24 cellular contexts compared by ENCODE assay signal in genomic region chr12:106511365-106511764, GRCh38.
A peak's percentile ranks its signal among the peaks of the same experiment; 100 is the strongest.
DNase-seq lines count a peak whose midpoint lies in the region; ATAC-seq and TF ChIP-seq lines count a peak whose summit lies in the region.
"Had no signal": no experiment of that assay in that cellular context is flagged by ENCODE, and none has a peak within 500 bp of the region (broad histone marks: within the 10 kb centered on the region; RNA-seq: fewer than 3 reads in every experiment).

No MANE protein-coding gene starts in this region.

- DNase-seq in left cardiac atrium (no peak), cardiac septum (ENCODE audit: low spot score) (no peak), natural killer cell (no peak), upper lobe of right lung (no peak), GM20000 (ENCODE audit: low spot score) (no peak)
- DNase-seq in natural killer cell treated with Interleukin-12 subunit alpha and Interleukin-12 subunit beta and Interleukin-15 and Interleukin-18, amount 100 ng/mL, for 72 hours (ENCODE audit: low spot score), result no peak
- DNase-seq: 8988T; ACHN; AML-193; BE2C; CD4-positive, alpha-beta T cell; CD8-positive, alpha-beta memory T cell; DMS 273 treated with DMSO at 0.1 percent for 48 hours; DMS79; EL; GDM1; GM23248; H7; HCEC 1CT had no signal

- no peak overlapping the region for H3K27ac Mint-ChIP-seq in natural killer cell treated with Interleukin-12 subunit alpha and Interleukin-12 subunit beta and Interleukin-15 and Interleukin-18, amount 100 ng/mL, for 72 hours
- H3K27ac Mint-ChIP-seq in natural killer cell, result no peak overlapping the region
- H3K27ac Mint-ChIP-seq: CD14-positive monocyte; CD4-positive, alpha-beta T cell had no signal

- TF ChIP-seq CTCF in natural killer cell (IDR thresholded peaks at IDR 0.05), result no peak
- TF ChIP-seq CTCF in upper lobe of right lung (IDR thresholded peaks at IDR 0.05), result no peak
- no peak for TF ChIP-seq CTCF in GM20000 (IDR thresholded peaks at IDR 0.05; ENCODE audit: extremely low read depth, missing control alignments)

- peaks cover 36% of the 10 kb centered on the region for H3K36me3 ChIP-seq in upper lobe of right lung
- H3K36me3 ChIP-seq: BE2C had no signal

- H3K4me3 ChIP-seq in upper lobe of right lung, result no peak overlapping the region
- H3K4me3 ChIP-seq: A549; BLaER1 treated with 17β-estradiol and CSF1 and Interleukin-3, amounts not matched to agents 10 nM and 100 nM; GM12878; GM23248 had no signal

- ATAC-seq in left cardiac atrium (peak; percentile 49 to 61), natural killer cell (no peak), upper lobe of right lung (peak; percentile 43), GM18502 (IDR thresholded peaks at IDR 0.05; ENCODE audit: poor library complexity, unreplicated experiment) (no peak)
- ATAC-seq in natural killer cell treated with Interleukin-12 subunit alpha and Interleukin-12 subunit beta and Interleukin-15 and Interleukin-18, amount 100 ng/mL, for 72 hours, result peak; percentile 13 to 50
- ATAC-seq: GM12878 had no signal

- intact Hi-C loops in left cardiac atrium (cut with DNase I) (no loop called here), cardiac septum (cut with DNase I) (no loop called here), natural killer cell (cut with micrococcal nuclease) (no loop called here), upper lobe of right lung (cut with DNase I) (no loop called here)

- no peaks in the 10 kb centered on the region for H3K4me1 Mint-ChIP-seq in natural killer cell treated with Interleukin-12 subunit alpha and Interleukin-12 subunit beta and Interleukin-15 and Interleukin-18, amount 100 ng/mL, for 72 hours (ENCODE audit: low read depth in 2 of 2)
- H3K4me1 Mint-ChIP-seq in natural killer cell, result no peaks in the 10 kb centered on the region
- H3K4me1 Mint-ChIP-seq: CD14-positive monocyte had no signal

- no peaks in the 10 kb centered on the region for H3K9me3 ChIP-seq in upper lobe of right lung
- H3K9me3 ChIP-seq: A549, BE2C had no signal

- no peak overlapping the region for H3K27ac ChIP-seq in upper lobe of right lung
- H3K27ac ChIP-seq: A549; BLaER1 treated with 17β-estradiol and CSF1 and Interleukin-3, amounts not matched to agents 10 nM and 100 nM; GM23248 had no signal

- no peaks in the 10 kb centered on the region for H3K27me3 Mint-ChIP-seq in natural killer cell treated with Interleukin-12 subunit alpha and Interleukin-12 subunit beta and Interleukin-15 and Interleukin-18, amount 100 ng/mL, for 72 hours
- no peaks in the 10 kb centered on the region for H3K27me3 Mint-ChIP-seq in natural killer cell (ENCODE audit: low read depth in 2 of 2)
- H3K27me3 Mint-ChIP-seq: CD4-positive, alpha-beta T cell; CD8-positive, alpha-beta memory T cell had no signal

- no peak overlapping the region for H3K4me3 Mint-ChIP-seq in natural killer cell treated with Interleukin-12 subunit alpha and Interleukin-12 subunit beta and Interleukin-15 and Interleukin-18, amount 100 ng/mL, for 72 hours
- H3K4me3 Mint-ChIP-seq in natural killer cell, result no peak overlapping the region
- H3K4me3 Mint-ChIP-seq: CD14-positive monocyte; CD4-positive, alpha-beta T cell; CD8-positive, alpha-beta memory T cell had no signal

- peaks cover 7% of the 10 kb centered on the region for H3K36me3 Mint-ChIP-seq in natural killer cell treated with Interleukin-12 subunit alpha and Interleukin-12 subunit beta and Interleukin-15 and Interleukin-18, amount 100 ng/mL, for 72 hours
- H3K36me3 Mint-ChIP-seq in natural killer cell, result peaks cover 30% of the 10 kb centered on the region

- H3K9me3 Mint-ChIP-seq in natural killer cell treated with Interleukin-12 subunit alpha and Interleukin-12 subunit beta and Interleukin-15 and Interleukin-18, amount 100 ng/mL, for 72 hours, result peaks cover 3% of the 10 kb centered on the region
- H3K9me3 Mint-ChIP-seq in natural killer cell, result peaks cover 0 to 2% of the 10 kb centered on the region in 2 donors
- H3K9me3 Mint-ChIP-seq: CD4-positive, alpha-beta T cell; CD8-positive, alpha-beta memory T cell had no signal

- H3K27me3 ChIP-seq in upper lobe of right lung, result no peaks in the 10 kb centered on the region
- H3K27me3 ChIP-seq: BE2C; BLaER1 treated with 17β-estradiol and CSF1 and Interleukin-3, amounts not matched to agents 10 nM and 100 nM had no signal

- no peaks in the 10 kb centered on the region for H3K4me1 ChIP-seq in upper lobe of right lung
- H3K4me1 ChIP-seq: A549; BE2C; BLaER1 treated with 17β-estradiol and CSF1 and Interleukin-3, amounts not matched to agents 10 nM and 100 nM had no signal

Comparison
In these comparisons a context has a peak if more than half of its experiments do, and no peak if none do; other contexts are left out.
1. ATAC-seq: peak in left cardiac atrium (2 of 2), natural killer cell treated with Interleukin-12 subunit alpha and Interleukin-12 subunit beta and Interleukin-15 and Interleukin-18, amount 100 ng/mL, for 72 hours (2 of 2) and upper lobe of right lung (single experiment); none in natural killer cell (0 of 3) and GM18502 (single experiment).